19 cellular contexts compared by ENCODE assay signal in genomic region chr2:127650785-127651380, GRCh38. TPM values are rescaled to one million over a fixed set of nuclear protein-coding genes. Genes with fewer than 3 reads are reported as not detected.
DNase-seq lines count a peak whose midpoint lies in the region; ATAC-seq and TF ChIP-seq lines count a peak whose summit lies in the region.
"Had no signal": no experiment of that assay in that cellular context is flagged by ENCODE, and none has a peak within 500 bp of the region (broad histone marks: within the 10 kb centered on the region; RNA-seq: fewer than 3 reads in every experiment).

No MANE protein-coding gene starts in this region.

- ATAC-seq in psoas muscle: no peak
- ATAC-seq: activated CD8-positive, alpha-beta T cell treated with anti-CD3 and anti-CD28 coated beads for 36 hours; natural killer cell; stimulated activated naive CD8-positive, alpha-beta T cell treated with anti-CD3 and anti-CD28 coated beads, Interleukin-15, Interleukin-2, amounts not matched to agents 100 U/mL and 50 U/mL, for 24 hours; T-helper 17 cell had no signal

- H3K79me2 ChIP-seq in smooth muscle cell (ENCODE audit: low read depth): no peaks in the 10 kb centered on the region

- H2AFZ ChIP-seq in smooth muscle cell (ENCODE audit: low read depth): no peak overlapping the region

- WGBS in psoas muscle, 3 donors: 84 to 92% (median 91%) methylated on average over 28 of the region's 28 CpGs
- WGBS in smooth muscle cell (ENCODE audit: low lambda C conversion rate): 96% methylated on average over 28 of the region's 28 CpGs

- no peaks in the 10 kb centered on the region for H3F3A ChIP-seq in smooth muscle cell (ENCODE audit: low read depth)

- peaks cover 0 to 10% (median 0%) of the 10 kb centered on the region in 11 experiments; a peak in 2 of 22 replicates for H4K20me1 ChIP-seq in BLaER1 treated with 17β-estradiol and CSF1 and Interleukin-3, amounts not matched to agents 10 nM and 100 nM
- H4K20me1 ChIP-seq in smooth muscle cell (ENCODE audit: low read depth): no peaks in the 10 kb centered on the region

- peak overlapping the region in 2 of 11 experiments; percentile 1 to 37; a peak in 1 of 22 replicates for H3K9ac ChIP-seq in BLaER1 treated with 17β-estradiol and CSF1 and Interleukin-3, amounts not matched to agents 10 nM and 100 nM
- H3K9ac ChIP-seq in smooth muscle cell (ENCODE audit: low read depth): no peak overlapping the region

- intact Hi-C loops in psoas muscle (cut with DNase I): loop anchor here (10.0 kb wide), 2 partner anchors 116 to 126 kb away; partner anchors contain the start of genes IWS1 (in 1 of the 2) and MYO7B (in 1 of the 2)

- DNase-seq in right atrium auricular region (ENCODE audit: low spot score): no peak
- peak; percentile 21 to 47 for DNase-seq in psoas muscle
- no peak for DNase-seq in smooth muscle cell (lab: John Stamatoyannopoulos, UW; ENCODE audit: unreplicated experiment)
- DNase-seq in NCI-H1092 treated with DMSO at 0.1 percent for 48 hours (lab: John Stamatoyannopoulos, UW): no peak
- DNase-seq in GDM1 (lab: John Stamatoyannopoulos, UW): no peak
- no peak for DNase-seq in NCI-H446 (lab: John Stamatoyannopoulos, UW)
- DNase-seq: activated CD8-positive, alpha-beta T cell treated with anti-CD3 and anti-CD28 coated beads for 36 hours; effector memory CD4-positive, alpha-beta T cell; natural killer cell; NCI-H1930; NCI-H524; SIG-M5; stimulated activated naive CD8-positive, alpha-beta T cell treated with anti-CD3 and anti-CD28 coated beads, Interleukin-15, Interleukin-2, amounts not matched to agents 100 U/mL and 50 U/mL, for 24 hours; T-helper 17 cell had no signal

- peaks cover 0 to 22% (median 0%) of the 10 kb centered on the region in 11 experiments; a peak in 4 of 22 replicates for H3K27me3 ChIP-seq in BLaER1 treated with 17β-estradiol and CSF1 and Interleukin-3, amounts not matched to agents 10 nM and 100 nM
- H3K27me3 ChIP-seq in right atrium auricular region (no peaks in the 10 kb centered on the region), psoas muscle (ENCODE audit: insufficient read depth in 3 of 3, low read length in 2 of 3) (no peaks in the 10 kb centered on the region), smooth muscle cell (ENCODE audit: low read depth) (no peaks in the 10 kb centered on the region)

- peak overlapping the region in 4 of 11 experiments; percentile 1 to 44 (median 20); a peak in 6 of 22 replicates for H3K27ac ChIP-seq in BLaER1 treated with 17β-estradiol and CSF1 and Interleukin-3, amounts not matched to agents 10 nM and 100 nM
- H3K27ac ChIP-seq in cingulate gyrus (ENCODE audit: low read depth, low read length): peak overlapping the region; percentile 89
- peak overlapping the region; percentile 82 to 88 for H3K27ac ChIP-seq in right atrium auricular region
- no peak overlapping the region for H3K27ac ChIP-seq in psoas muscle
- no peak overlapping the region for H3K27ac ChIP-seq in smooth muscle cell (ENCODE audit: low read depth)

- H3K4me1 ChIP-seq in BLaER1 treated with 17β-estradiol and CSF1 and Interleukin-3, amounts not matched to agents 10 nM and 100 nM: peaks cover 54 to 87% (median 79%) of the 10 kb centered on the region in 10 experiments
- peaks cover 0 to 97% of the 10 kb centered on the region in 2 donors for H3K4me1 ChIP-seq in right atrium auricular region
- peaks cover 16% of the 10 kb centered on the region for H3K4me1 ChIP-seq in psoas muscle
- H3K4me1 ChIP-seq in smooth muscle cell (ENCODE audit: low read depth): peaks cover 7% of the 10 kb centered on the region

- H3K9me3 ChIP-seq in BLaER1 treated with 17β-estradiol and CSF1 and Interleukin-3, amounts not matched to agents 10 nM and 100 nM (replicated peaks in 1 of 11): no peaks in the 10 kb centered on the region
- H3K9me3 ChIP-seq in right atrium auricular region (no peaks in the 10 kb centered on the region), psoas muscle (no peaks in the 10 kb centered on the region), smooth muscle cell (replicated peaks; ENCODE audit: low read depth) (no peaks in the 10 kb centered on the region)

- peak overlapping the region; percentile 58 to 93 (median 83) for H3K4me2 ChIP-seq in BLaER1 treated with 17β-estradiol and CSF1 and Interleukin-3, amounts not matched to agents 10 nM and 100 nM
- H3K4me2 ChIP-seq in smooth muscle cell: no peak overlapping the region

- no peaks in the 10 kb centered on the region for H3K36me3 ChIP-seq in BLaER1 treated with 17β-estradiol and CSF1 and Interleukin-3, amounts not matched to agents 10 nM and 100 nM
- H3K36me3 ChIP-seq in right atrium auricular region: peaks cover 55% of the 10 kb centered on the region
- H3K36me3 ChIP-seq in psoas muscle (ENCODE audit: insufficient read depth in 1 of 2, low read depth in 1 of 2): peaks cover 0 to 3% of the 10 kb centered on the region in 2 donors
- no peaks in the 10 kb centered on the region for H3K36me3 ChIP-seq in smooth muscle cell (ENCODE audit: low read depth)

- peak overlapping the region in 1 of 10 experiments; percentile 10; a peak in 1 of 20 replicates for H3K4me3 ChIP-seq in BLaER1 treated with 17β-estradiol and CSF1 and Interleukin-3, amounts not matched to agents 10 nM and 100 nM
- H3K4me3 ChIP-seq in right atrium auricular region (no peak overlapping the region), psoas muscle (no peak overlapping the region), smooth muscle cell (no peak overlapping the region)

- TF ChIP-seq CTCF in right atrium auricular region (IDR thresholded peaks at IDR 0.05): no peak
- TF ChIP-seq CTCF in psoas muscle (IDR thresholded peaks at IDR 0.05): no peak
- no peak for TF ChIP-seq CTCF in smooth muscle cell (IDR thresholded peaks at IDR 0.05; ENCODE audit: borderline replicate concordance, insufficient read depth, poor library complexity, severe bottlenecking)

RNA-seq across cellular contexts. Expression of gene GPR17, which starts 4.9 kb away (rescaled TPM):
- total RNA-seq in right atrium auricular region: under 1 TPM in 1 of 2 donors, not detected in 1; 0.24 TPM
- under 1 TPM in 1 of 4 donors, not detected in 3; 0.17 TPM for total RNA-seq in psoas muscle
- under 1 TPM; 0.14 to 0.35 (median 0.21) TPM for polyA plus RNA-seq in psoas muscle
- total RNA-seq in smooth muscle cell: not detected in 2 replicates
- polyA plus RNA-seq in smooth muscle cell: not detected in 2 replicates
- total RNA-seq: activated CD8-positive, alpha-beta T cell treated with anti-CD3 and anti-CD28 coated beads for 36 hours; CD8-positive, alpha-beta memory T cell; left lobe of liver; natural killer cell; progenitor cell of endocrine pancreas; T-helper 17 cell had no signal
- polyA plus RNA-seq: CD8-positive, alpha-beta memory T cell had no signal

RNA-seq across cellular contexts. Expression of gene LIMS2, which starts 24.4 kb away (rescaled TPM):
- total RNA-seq in right atrium auricular region (10 to 100 TPM; 80.2 to 91.7 TPM), psoas muscle (10 to 100 TPM in 3 of 4 donors, 1 to 10 TPM in 1; 9.3 to 31.8 (median 20.5) TPM), smooth muscle cell (8.4 and 9.7 TPM in 2 replicates)
- polyA plus RNA-seq in psoas muscle (10 to 100 TPM; 12.1 to 16.4 (median 12.9) TPM), smooth muscle cell (21.0 and 22.3 TPM in 2 replicates)

RNA-seq across cellular contexts. Expression of gene SFT2D3, which starts 50.4 kb away (rescaled TPM):
- total RNA-seq in right atrium auricular region: 1 to 10 TPM; 3.8 to 5.9 TPM
- total RNA-seq in psoas muscle: 1 to 10 TPM; 1.6 to 3.7 (median 2.1) TPM
- 1 to 10 TPM; 1.5 to 4.1 (median 2.5) TPM for polyA plus RNA-seq in psoas muscle
- 7.0 and 7.3 TPM in 2 replicates for total RNA-seq in smooth muscle cell
- not detected in 2 replicates for polyA plus RNA-seq in smooth muscle cell

Comparison
In these comparisons a context has a peak if more than half of its experiments do, and no peak if none do; other contexts are left out.
1. H3K27ac ChIP-seq: peak in cingulate gyrus (single experiment) and right atrium auricular region (2 of 2); none in psoas muscle (single experiment) and smooth muscle cell (single experiment).
2. DNase-seq: peak in psoas muscle (2 of 2); none in right atrium auricular region (single experiment), smooth muscle cell (single experiment), NCI-H1092 treated with DMSO at 0.1 percent for 48 hours (single experiment), GDM1 (single experiment) and NCI-H446 (0 of 2).